Comparison of ENCODE assay signal across 16 cellular contexts in the genomic region with DNA sequence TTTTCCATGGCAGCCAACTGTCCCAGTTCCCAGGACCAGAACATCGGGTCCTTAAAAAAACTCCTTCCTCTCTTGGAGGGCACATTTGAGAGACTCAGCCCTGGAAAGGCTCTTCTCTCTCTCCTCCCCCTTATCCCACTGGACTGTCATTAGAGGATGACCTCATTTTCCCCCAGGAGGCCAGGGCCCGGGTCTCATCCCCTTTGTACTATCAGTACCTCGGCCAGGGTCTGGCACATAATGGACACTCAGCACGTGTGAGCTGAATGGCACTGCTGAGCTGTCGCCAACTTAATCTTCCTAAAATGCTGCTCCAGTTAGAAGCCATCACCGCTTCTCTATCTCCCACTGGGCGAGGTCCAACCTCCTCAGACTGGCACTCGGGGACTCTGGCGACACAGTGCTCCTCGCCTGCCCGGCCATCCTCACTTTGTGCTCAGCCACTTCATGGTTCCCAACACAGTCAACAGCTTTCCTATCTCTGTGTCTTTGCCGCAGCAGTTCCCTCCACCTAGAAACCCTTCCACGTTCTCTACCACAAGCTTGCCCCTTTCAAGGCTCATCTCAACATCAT. TPM values are rescaled to one million over a fixed set of nuclear protein-coding genes. Genes with fewer than 3 reads are reported as not detected.
"Had no signal": no experiment of that assay in that cellular context is flagged by ENCODE, and none has a peak within 500 bp of the region (broad histone marks: within the 10 kb centered on the region; RNA-seq: fewer than 3 reads in every experiment).

No MANE protein-coding gene starts in this region.

- H3K36me3 Mint-ChIP-seq: naive B cell; stimulated activated naive B cell treated with anti-CD40 and anti-IgM and Interleukin-4, amounts not matched to agents 10 μg/mL and 1 μg/mL and 100 μg/mL, for 72 hours had no signal

- H3K4me3 Mint-ChIP-seq: naive B cell; stimulated activated naive B cell treated with anti-CD40 and anti-IgM and Interleukin-4, amounts not matched to agents 10 μg/mL and 1 μg/mL and 100 μg/mL, for 72 hours had no signal

- FAIRE-seq: pancreas had no signal

- H3K27me3 ChIP-seq: pancreas had no signal

- H3K27ac ChIP-seq: gastrocnemius medialis, heart left ventricle, neutrophil, pancreas, thoracic aorta, WERI-Rb-1 had no signal

- H3K36me3 ChIP-seq: gastrocnemius medialis, heart left ventricle, neutrophil, pancreas, thoracic aorta, WERI-Rb-1 had no signal

- H3K4me3 ChIP-seq: gastrocnemius medialis, heart left ventricle, mucosa of descending colon, pancreas, thoracic aorta had no signal

- H3K27ac Mint-ChIP-seq: stimulated activated naive B cell treated with anti-CD40 and anti-IgM and Interleukin-4, amounts not matched to agents 10 μg/mL and 1 μg/mL and 100 μg/mL, for 72 hours had no signal

- DNase-seq: activated CD4-positive, alpha-beta T cell treated with anti-CD3 and anti-CD28 coated beads, Interleukin-2, amount 50 U/mL, for 4 hours; anterior cingulate cortex; cerebellar nuclear complex; cortex of kidney; effector CD4-positive, alpha-beta T cell; gastrocnemius medialis; heart left ventricle; mesenchymal stem cell; mucosa of descending colon; naive B cell; pancreas; stimulated activated naive B cell treated with anti-CD40 and anti-IgM and Interleukin-4, amounts not matched to agents 10 μg/mL and 1 μg/mL and 100 μg/mL, for 72 hours; WERI-Rb-1 had no signal

- H3K9me3 ChIP-seq: gastrocnemius medialis, heart left ventricle, mucosa of descending colon, neutrophil, pancreas, thoracic aorta had no signal

- ATAC-seq: esophagus mucosa; gastrocnemius medialis; heart left ventricle; mucosa of descending colon; stimulated activated naive B cell treated with anti-CD40 and anti-IgM and Interleukin-4, amounts not matched to agents 10 μg/mL and 1 μg/mL and 100 μg/mL, for 72 hours had no signal

- H3K9me3 Mint-ChIP-seq: naive B cell; stimulated activated naive B cell treated with anti-CD40 and anti-IgM and Interleukin-4, amounts not matched to agents 10 μg/mL and 1 μg/mL and 100 μg/mL, for 72 hours had no signal

RNA-seq across cellular contexts. Expression of gene RHBDL3, which starts 3.6 kb away (rescaled TPM):
- total RNA-seq: gastrocnemius medialis had no signal
